ENCODE assay signal across 9 cellular contexts in the genomic region with DNA sequence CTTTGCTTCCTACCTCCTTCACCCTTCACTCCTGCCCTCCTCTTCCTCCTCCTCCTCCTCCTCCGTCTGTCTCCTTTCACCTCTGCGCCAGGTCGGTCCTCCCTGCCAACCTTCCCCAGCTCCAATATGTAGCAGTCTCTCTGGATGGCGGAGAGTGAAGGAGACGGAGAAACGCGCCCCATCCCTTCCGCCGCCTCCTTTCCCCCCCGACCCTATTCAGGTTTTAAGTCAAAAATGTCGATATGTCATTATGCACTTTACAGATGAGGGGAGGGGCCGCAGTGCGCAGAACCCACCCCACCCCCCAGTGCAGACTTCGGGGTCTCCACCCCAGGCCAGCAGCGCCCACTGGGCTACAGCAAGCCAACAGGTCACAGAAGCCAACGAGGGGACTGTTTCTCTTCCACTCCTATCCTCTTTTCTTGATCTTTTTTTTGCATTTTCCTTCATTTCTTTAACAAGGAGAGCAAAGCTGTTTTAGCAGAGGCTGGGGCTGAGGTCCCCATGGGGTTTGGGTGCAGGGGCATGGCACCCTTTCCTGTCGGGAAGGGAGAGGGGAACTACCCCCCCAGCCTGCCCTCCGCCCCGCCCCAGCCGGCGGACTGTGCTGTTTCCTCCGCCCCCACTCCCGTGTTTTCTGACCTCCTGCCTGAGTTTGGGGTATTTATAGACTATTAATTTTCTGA. TPM values are rescaled to one million over a fixed set of nuclear protein-coding genes. Genes with fewer than 3 reads are reported as not detected.
DNase-seq lines count a peak whose midpoint lies in the region; ATAC-seq and FAIRE-seq lines count a peak whose summit lies in the region.
"Had no signal": no experiment of that assay in that cellular context is flagged by ENCODE, and none has a peak within 500 bp of the region (broad histone marks: within the 10 kb centered on the region; RNA-seq: fewer than 3 reads in every experiment).

No MANE protein-coding gene starts in this region.

- peak; percentile 48 for FAIRE-seq in GM19239 (lab: Jason Lieb, UNC)

- peaks cover 56% of the 10 kb centered on the region for H3K36me3 Mint-ChIP-seq in activated CD4-positive, alpha-beta memory T cell treated with anti-CD3 and anti-CD28 coated beads, Interleukin-2, amount 10 ng/mL, durations not matched to agents 7 days and 5 days (ENCODE audit: low read depth)

- H3K9me3 Mint-ChIP-seq in activated CD4-positive, alpha-beta memory T cell treated with anti-CD3 and anti-CD28 coated beads, Interleukin-2, amount 10 ng/mL, durations not matched to agents 7 days and 5 days, result no peaks in the 10 kb centered on the region
- no peaks in the 10 kb centered on the region for H3K9me3 Mint-ChIP-seq in stimulated activated naive CD8-positive, alpha-beta T cell treated with anti-CD3 and anti-CD28 coated beads, Interleukin-15, amount 100 ng/mL, for 72 hours

- H3K27me3 Mint-ChIP-seq in activated CD4-positive, alpha-beta memory T cell treated with anti-CD3 and anti-CD28 coated beads, Interleukin-2, amount 10 ng/mL, durations not matched to agents 7 days and 5 days, result no peaks in the 10 kb centered on the region
- no peaks in the 10 kb centered on the region for H3K27me3 Mint-ChIP-seq in stimulated activated naive CD8-positive, alpha-beta T cell treated with anti-CD3 and anti-CD28 coated beads, Interleukin-15, amount 100 ng/mL, for 72 hours

- peak overlapping the region; percentile 98 for H3K27ac Mint-ChIP-seq in activated CD4-positive, alpha-beta memory T cell treated with anti-CD3 and anti-CD28 coated beads, Interleukin-2, amount 10 ng/mL, durations not matched to agents 7 days and 5 days
- peak overlapping the region in 1 of 2 donors; percentile 91 for H3K27ac Mint-ChIP-seq in stimulated activated naive CD8-positive, alpha-beta T cell treated with anti-CD3 and anti-CD28 coated beads, Interleukin-15, amount 100 ng/mL, for 72 hours

- POLR2A ChIA-PET in activated CD4-positive, alpha-beta memory T cell treated with anti-CD3 and anti-CD28 coated beads, Interleukin-2, amount 10 ng/mL, durations not matched to agents 7 days and 5 days (lab: Charles Lee), result interaction anchor here (1.8 to 7.3 kb wide), 2 partner anchors 10 to 14 kb away, joined by 5 to 119 read pairs; partner anchors contain the start of gene CIRBP

- peak overlapping the region; percentile 14 for H3K4me3 Mint-ChIP-seq in activated CD4-positive, alpha-beta memory T cell treated with anti-CD3 and anti-CD28 coated beads, Interleukin-2, amount 10 ng/mL, durations not matched to agents 7 days and 5 days
- peak overlapping the region; percentile 70 to 95 for H3K4me3 Mint-ChIP-seq in stimulated activated naive CD8-positive, alpha-beta T cell treated with anti-CD3 and anti-CD28 coated beads, Interleukin-15, amount 100 ng/mL, for 72 hours

- DNase-seq in GM19239 (ENCODE audit: insufficient read length, low spot score) (no peak), left kidney (ENCODE audit: low read depth, low spot score) (peak; percentile 12), NCI-H187 treated with DMSO at 0.1 percent for 48 hours (lab: John Stamatoyannopoulos, UW) (no peak), OCI-M1 (lab: John Stamatoyannopoulos, UW) (no peak), NCI-H1417 (lab: John Stamatoyannopoulos, UW) (no peak)
- no peak for DNase-seq in activated CD4-positive, alpha-beta memory T cell treated with anti-CD3 and anti-CD28 coated beads, Interleukin-2, amount 10 ng/mL, durations not matched to agents 7 days and 5 days
- no peak for DNase-seq in stimulated activated naive CD8-positive, alpha-beta T cell treated with anti-CD3 and anti-CD28 coated beads, Interleukin-15, amount 100 ng/mL, for 72 hours
- DNase-seq: activated CD4-positive, alpha-beta T cell treated with anti-CD3 and anti-CD28 coated beads, Interleukin-2, amount 50 U/mL, for 48 hours; NCI-H2081 had no signal

- CTCF ChIA-PET in activated CD4-positive, alpha-beta memory T cell treated with anti-CD3 and anti-CD28 coated beads, Interleukin-2, amount 10 ng/mL, durations not matched to agents 7 days and 5 days (lab: Charles Lee), result interaction anchor here (1.1 kb wide), 1 partner anchor 13 kb away, joined by 4 read pairs; no protein-coding TSS in a partner anchor

- H3K4me1 Mint-ChIP-seq in activated CD4-positive, alpha-beta memory T cell treated with anti-CD3 and anti-CD28 coated beads, Interleukin-2, amount 10 ng/mL, durations not matched to agents 7 days and 5 days, result peaks cover 58% of the 10 kb centered on the region
- peaks cover 77% of the 10 kb centered on the region for H3K4me1 Mint-ChIP-seq in stimulated activated naive CD8-positive, alpha-beta T cell treated with anti-CD3 and anti-CD28 coated beads, Interleukin-15, amount 100 ng/mL, for 72 hours

- no peak for ATAC-seq in stimulated activated naive CD8-positive, alpha-beta T cell treated with anti-CD3 and anti-CD28 coated beads, Interleukin-15, amount 100 ng/mL, for 72 hours

RNA-seq across cellular contexts. Expression of gene MIDN, which starts 9.2 kb away (rescaled TPM):
- total RNA-seq in activated CD4-positive, alpha-beta memory T cell treated with anti-CD3 and anti-CD28 coated beads, Interleukin-2, amount 10 ng/mL, durations not matched to agents 7 days and 5 days, result 10 to 100 TPM; 86.2 to 88.6 TPM

RNA-seq across cellular contexts. Expression of gene CIRBP, which starts 11.5 kb away (rescaled TPM):
- 100 to 1,000 TPM; 203 to 204 TPM for total RNA-seq in activated CD4-positive, alpha-beta memory T cell treated with anti-CD3 and anti-CD28 coated beads, Interleukin-2, amount 10 ng/mL, durations not matched to agents 7 days and 5 days

RNA-seq across cellular contexts. Expression of gene ATP5F1D, which starts 16.1 kb away (rescaled TPM):
- 100 to 1,000 TPM; 171 to 173 TPM for total RNA-seq in activated CD4-positive, alpha-beta memory T cell treated with anti-CD3 and anti-CD28 coated beads, Interleukin-2, amount 10 ng/mL, durations not matched to agents 7 days and 5 days

RNA-seq across cellular contexts. Expression of gene FAM174C, which starts 17.7 kb away (rescaled TPM):
- 10 to 100 TPM; 45.9 to 50.1 TPM for total RNA-seq in activated CD4-positive, alpha-beta memory T cell treated with anti-CD3 and anti-CD28 coated beads, Interleukin-2, amount 10 ng/mL, durations not matched to agents 7 days and 5 days

RNA-seq across cellular contexts. Expression of gene CBARP, which starts 19.8 kb away (rescaled TPM):
- total RNA-seq in activated CD4-positive, alpha-beta memory T cell treated with anti-CD3 and anti-CD28 coated beads, Interleukin-2, amount 10 ng/mL, durations not matched to agents 7 days and 5 days, result under 1 TPM; 0.35 to 0.55 TPM
